In genomic region chr17:79732804-79733691, GRCh38 we compare ENCODE assay signal across 1 cellular context.
A peak's percentile ranks its signal among the peaks of the same experiment; 100 is the strongest.
TF ChIP-seq lines count a peak whose summit lies in the region.

No MANE protein-coding gene starts in this region.

TF ChIP-seq in HepG2, 621 proteins besides CTCF, POLR2A, EP300 and RAD21 (continued from another document and continues in another):
- TF ChIP-seq DDIT3 (CRISPR knock-in tag; IDR thresholded peaks at IDR 0.05) (no peak), ATF4 (CRISPR knock-in tag; IDR thresholded peaks at IDR 0.05) (no peak), ZNF430 (CRISPR knock-in tag; IDR thresholded peaks at IDR 0.05) (no peak), ZNF3 (CRISPR knock-in tag; IDR thresholded peaks at IDR 0.05) (no peak), SP4 (CRISPR knock-in tag; IDR thresholded peaks at IDR 0.05) (no peak; the same call in 1 of the 2 replicates), GATAD2A (CRISPR knock-in tag; IDR thresholded peaks at IDR 0.05) (peak; percentile 91), ZBTB7B (CRISPR knock-in tag; IDR thresholded peaks at IDR 0.05) (peak; percentile 71; the same call in 1 of the 2 replicates), FUBP1 (CRISPR knock-in tag; IDR thresholded peaks at IDR 0.05; ENCODE audit: borderline replicate concordance) (no peak), RCOR2 (CRISPR knock-in tag; IDR thresholded peaks at IDR 0.05) (peak; percentile 51), ZNF572 (CRISPR knock-in tag; IDR thresholded peaks at IDR 0.05) (peak; percentile 34; the same call in 1 of the 2 replicates), ZNF883 (CRISPR knock-in tag; IDR thresholded peaks at IDR 0.05; ENCODE audit: not compliant biosample characterization) (peak; percentile 28), HMGXB4 (CRISPR knock-in tag; IDR thresholded peaks at IDR 0.05; ENCODE audit: borderline replicate concordance in 1 of 2, low read depth in 1 of 2) (peak in 1 of 2 experiments; percentile 39; a peak in 1 of 4 replicates), ZSCAN31 (CRISPR knock-in tag; IDR thresholded peaks at IDR 0.05; ENCODE audit: low read depth) (peak; percentile 71; the same call in 1 of the 2 replicates), ZNF232 (CRISPR knock-in tag; IDR thresholded peaks at IDR 0.05; ENCODE audit: borderline replicate concordance) (no peak), THAP7 (CRISPR knock-in tag; IDR thresholded peaks at IDR 0.05) (no peak), ZNF772 (CRISPR knock-in tag; IDR thresholded peaks at IDR 0.05) (peak; percentile 62; the same call in 1 of the 2 replicates), FOXO1 (CRISPR knock-in tag; IDR thresholded peaks at IDR 0.05) (peak; percentile 54; the same call in 1 of the 2 replicates), ZNF275 (CRISPR knock-in tag; IDR thresholded peaks at IDR 0.05; ENCODE audit: borderline replicate concordance) (peak; percentile 78; the same call in 1 of the 2 replicates), CENPX (CRISPR knock-in tag; IDR thresholded peaks at IDR 0.05) (no peak), NFIB (CRISPR knock-in tag; IDR thresholded peaks at IDR 0.05; ENCODE audit: borderline replicate concordance) (no peak), KMT2A (CRISPR knock-in tag; IDR thresholded peaks at IDR 0.05) (peak; percentile 89), NFE2L2 (IDR thresholded peaks at IDR 0.05; ENCODE audit: low read length) (no peak), PRMT3 (CRISPR knock-in tag; IDR thresholded peaks at IDR 0.05; ENCODE audit: borderline replicate concordance, low read depth) (no peak), NPAS2 (CRISPR knock-in tag; IDR thresholded peaks at IDR 0.05; ENCODE audit: borderline replicate concordance) (no peak), HNRNPL (IDR thresholded peaks at IDR 0.05; ENCODE audit: low read depth, low read length) (peak; percentile 87), ZFP82 (CRISPR knock-in tag; IDR thresholded peaks at IDR 0.05; ENCODE audit: borderline replicate concordance) (no peak), ZNF619 (CRISPR knock-in tag; IDR thresholded peaks at IDR 0.05) (no peak), ZSCAN30 (CRISPR knock-in tag; IDR thresholded peaks at IDR 0.05) (no peak), ZNF138 (CRISPR knock-in tag; IDR thresholded peaks at IDR 0.05; ENCODE audit: low read depth) (no peak; the same call in 1 of the 2 replicates), DBP (CRISPR knock-in tag; IDR thresholded peaks at IDR 0.05; ENCODE audit: not compliant biosample characterization) (no peak), ELK4 (CRISPR knock-in tag; IDR thresholded peaks at IDR 0.05; ENCODE audit: borderline replicate concordance) (no peak), HMGA1 (CRISPR knock-in tag; conservative IDR thresholded peaks at IDR 0.05) (no peak), REPIN1 (CRISPR knock-in tag; IDR thresholded peaks at IDR 0.05; ENCODE audit: borderline replicate concordance, low read depth) (peak; percentile 62; the same call in 1 of the 2 replicates), DNMT1 (CRISPR knock-in tag; IDR thresholded peaks at IDR 0.05) (no peak), GLMP (CRISPR knock-in tag; IDR thresholded peaks at IDR 0.05; ENCODE audit: borderline replicate concordance) (no peak), ISX (CRISPR knock-in tag; conservative IDR thresholded peaks at IDR 0.05) (no peak), YEATS2 (CRISPR knock-in tag; IDR thresholded peaks at IDR 0.05; ENCODE audit: borderline replicate concordance) (peak; percentile 41; the same call in 1 of the 2 replicates), SRF (IDR thresholded peaks at IDR 0.05; ENCODE audit: low read depth, low read length) (no peak), JARID2 (CRISPR knock-in tag; IDR thresholded peaks at IDR 0.05; ENCODE audit: insufficient replicate concordance) (no peak), ZNF20 (CRISPR knock-in tag; IDR thresholded peaks at IDR 0.05) (no peak), CEBPG (CRISPR knock-in tag; IDR thresholded peaks at IDR 0.05) (peak; percentile 51; the same call in 1 of the 2 replicates), GZF1 (CRISPR knock-in tag; IDR thresholded peaks at IDR 0.05) (0 out of 2 replicates have a peak, but pooled peaks have one; percentile 78), NR2F6 (IDR thresholded peaks at IDR 0.05) (peak; percentile 62; the same call in 1 of the 2 replicates), NR2F6 (CRISPR knock-in tag; IDR thresholded peaks at IDR 0.05) (peak; percentile 82), ZNF446 (CRISPR knock-in tag; IDR thresholded peaks at IDR 0.05) (peak; percentile 37; the same call in 1 of the 2 replicates), NFYB (CRISPR knock-in tag; IDR thresholded peaks at IDR 0.05) (no peak), ZNF251 (CRISPR knock-in tag; IDR thresholded peaks at IDR 0.05) (no peak), SOX13 (IDR thresholded peaks at IDR 0.05) (no peak), SOX13 (CRISPR knock-in tag; conservative IDR thresholded peaks at IDR 0.05 in 1 of 2, IDR thresholded peaks at IDR 0.05 in 1 of 2) (peak in 1 of 2 experiments; percentile 21; a peak in 1 of 4 replicates), ZNF652 (CRISPR knock-in tag; IDR thresholded peaks at IDR 0.05; ENCODE audit: borderline replicate concordance, low read depth) (no peak), ZNF264 (CRISPR knock-in tag; IDR thresholded peaks at IDR 0.05) (0 out of 2 replicates have a peak, but pooled peaks have one; percentile 23), ZNF777 (CRISPR knock-in tag; IDR thresholded peaks at IDR 0.05) (0 out of 2 replicates have a peak, but pooled peaks have one; percentile 41), SIX4 (CRISPR knock-in tag; IDR thresholded peaks at IDR 0.05) (no peak), ZFP90 (CRISPR knock-in tag; IDR thresholded peaks at IDR 0.05; ENCODE audit: borderline replicate concordance) (peak; percentile 62; the same call in 1 of the 2 replicates), DNMT3B (CRISPR knock-in tag; conservative IDR thresholded peaks at IDR 0.05) (no peak), ATF1 (CRISPR knock-in tag; IDR thresholded peaks at IDR 0.05) (no peak), ZNF746 (CRISPR knock-in tag; IDR thresholded peaks at IDR 0.05) (no peak), ZKSCAN1 (IDR thresholded peaks at IDR 0.05; ENCODE audit: low read length) (no peak), ZNF281 (CRISPR knock-in tag; IDR thresholded peaks at IDR 0.05; ENCODE audit: borderline replicate concordance) (no peak), RELA (CRISPR knock-in tag; IDR thresholded peaks at IDR 0.05) (no peak), ZNF580 (CRISPR knock-in tag; IDR thresholded peaks at IDR 0.05; ENCODE audit: borderline replicate concordance, low read depth) (peak; percentile 83; the same call in 1 of the 2 replicates), RFXANK (CRISPR knock-in tag; IDR thresholded peaks at IDR 0.05) (no peak), ZNF160 (CRISPR knock-in tag; IDR thresholded peaks at IDR 0.05) (0 out of 2 replicates have a peak, but pooled peaks have one; percentile 39), MIXL1 (CRISPR knock-in tag; IDR thresholded peaks at IDR 0.05) (peak; percentile 41; the same call in 1 of the 2 replicates), HDAC6 (IDR thresholded peaks at IDR 0.05; ENCODE audit: low read depth, low read length) (no peak)
